8 cellular contexts compared by ENCODE assay signal in genomic region chr12:120749256-120749655, GRCh38.
"Had no signal": no experiment of that assay in that cellular context is flagged by ENCODE, and none has a peak within 500 bp of the region (broad histone marks: within the 10 kb centered on the region; RNA-seq: fewer than 3 reads in every experiment).

No MANE protein-coding gene starts in this region.

- H3K27ac ChIP-seq: GM23248, HL-60 had no signal

- DNase-seq: GM23248, GOT3, H7, HCEC 1CT, IMR-90, KG1 had no signal

- H3K9ac ChIP-seq: GM23248 had no signal

- H3K4me3 ChIP-seq: GM23248, K562 had no signal

- H2AFZ ChIP-seq: GM23248 had no signal

- ATAC-seq: K562 had no signal
